In genomic region chr2:198664349-198664748, GRCh38 we compare ENCODE assay signal across 14 cellular contexts.
DNase-seq lines count a peak whose midpoint lies in the region; ATAC-seq and TF ChIP-seq lines count a peak whose summit lies in the region.
"Had no signal": no experiment of that assay in that cellular context is flagged by ENCODE, and none has a peak within 500 bp of the region (broad histone marks: within the 10 kb centered on the region; RNA-seq: fewer than 3 reads in every experiment).

No MANE protein-coding gene starts in this region.

- no peak overlapping the region for H2BK120ac ChIP-seq in IMR-90 (ENCODE audit: low read depth, low read length)

- no peaks in the 10 kb centered on the region for H3K9me3 ChIP-seq in GM23248 (ENCODE audit: low read depth)
- no peaks in the 10 kb centered on the region for H3K9me3 ChIP-seq in IMR-90 (ENCODE audit: control insufficient read depth, insufficient read depth, low read length)
- H3K9me3 ChIP-seq: A549, Caco-2, HAP-1 had no signal

- H3K27me3 ChIP-seq in GM23248 (replicated peaks; ENCODE audit: insufficient read depth) (no peaks in the 10 kb centered on the region), IMR-90 (ENCODE audit: control insufficient read depth, insufficient read depth, low read length) (no peaks in the 10 kb centered on the region)

- H3K4me1 ChIP-seq in GM23248 (ENCODE audit: insufficient read depth) (no peaks in the 10 kb centered on the region), IMR-90 (ENCODE audit: control insufficient read depth, insufficient read depth, low read length) (no peaks in the 10 kb centered on the region)
- H3K4me1 ChIP-seq: A549, Caco-2, HAP-1 had no signal

- no peak for TF ChIP-seq RAD21 in IMR-90 (IDR thresholded peaks at IDR 0.05; ENCODE audit: low read length)

- no peak overlapping the region for H3K4me2 ChIP-seq in GM23248 (ENCODE audit: unreplicated experiment)
- H3K4me2 ChIP-seq in IMR-90 (ENCODE audit: low read depth, low read length), result no peak overlapping the region
- H3K4me2 ChIP-seq: A549 had no signal

- H3K14ac ChIP-seq in IMR-90 (replicated peaks; ENCODE audit: low read depth, low read length), result no peak overlapping the region

- H2AFZ ChIP-seq in GM23248, result no peak overlapping the region
- H2AFZ ChIP-seq in IMR-90 (replicated peaks; ENCODE audit: low read length, poor library complexity), result no peak overlapping the region

- no peak for TF ChIP-seq CTCF in IMR-90 (conservative IDR thresholded peaks at IDR 0.05; ENCODE audit: low read depth, low read length)

- CTCF ChIA-PET in IMR-90 (lab: Yijun Ruan, JAX), result no interaction called here

- no peak overlapping the region for H4K8ac ChIP-seq in IMR-90 (ENCODE audit: low read depth in 2 of 2, low read length in 2 of 2)

- no peaks in the 10 kb centered on the region for H3F3A ChIP-seq in GM23248 (ENCODE audit: insufficient read depth)

- H4K20me1 ChIP-seq in GM23248 (ENCODE audit: insufficient read depth) (no peaks in the 10 kb centered on the region), IMR-90 (ENCODE audit: insufficient read depth, low read length) (no peaks in the 10 kb centered on the region)

- intact Hi-C loops in IMR-90 (cut with micrococcal nuclease), result no loop called here

- dilution Hi-C loops in IMR-90 (cut with HindIII; ENCODE audit: low sequenced_read_pairs, unreplicated experiment), result no loop called here

- H3K36me3 ChIP-seq in GM23248 (ENCODE audit: low read depth), result no peaks in the 10 kb centered on the region
- no peaks in the 10 kb centered on the region for H3K36me3 ChIP-seq in IMR-90 (ENCODE audit: control insufficient read depth, insufficient read depth, low read length)
- H3K36me3 ChIP-seq: HAP-1 had no signal

- no peaks in the 10 kb centered on the region for H3K9me1 ChIP-seq in IMR-90 (ENCODE audit: insufficient read depth, low read length)

- in situ Hi-C loops in GM23248 (cut with MboI), result loop anchor here (25.0 kb wide), 1 partner anchor 823 kb away; no protein-coding TSS in a partner anchor
- in situ Hi-C loops in IMR-90 (cut with MboI; ENCODE audit: low sequenced_read_pairs), result loop anchor here (25.0 kb wide), 1 partner anchor 823 kb away; no protein-coding TSS in a partner anchor

- no peak overlapping the region for H2BK20ac ChIP-seq in IMR-90 (ENCODE audit: low read depth, low read length)

- H3K4me3 ChIP-seq in GM23248, result no peak overlapping the region
- no peak overlapping the region for H3K4me3 ChIP-seq in IMR-90 (ENCODE audit: insufficient read depth, low read depth, low read length)
- H3K4me3 ChIP-seq: A549, HAP-1, K562 had no signal

- H3K18ac ChIP-seq in IMR-90 (ENCODE audit: low read depth, low read length), result no peak overlapping the region

- DNase-seq in GM23248 (peak; percentile 6), IMR-90 (peak; percentile 10), foreskin melanocyte (peak; percentile 6), NCI-H2227 (lab: John Stamatoyannopoulos, UW; ENCODE audit: unreplicated experiment) (no peak), SHP77 treated with DMSO at 0.1 percent for 48 hours (lab: John Stamatoyannopoulos, UW) (no peak), SIG-M5 (lab: John Stamatoyannopoulos, UW) (no peak)
- DNase-seq: AML-193; Caco-2; CD4-positive, alpha-beta T cell; GF-D8 had no signal

- no peak overlapping the region for H2AK5ac ChIP-seq in IMR-90 (ENCODE audit: low read depth, low read length)

- H3K27ac ChIP-seq in GM23248 (no peak overlapping the region), IMR-90 (ENCODE audit: insufficient read depth, low read length) (no peak overlapping the region)
- H3K27ac ChIP-seq: A549, C4-2B had no signal

- no peaks in the 10 kb centered on the region for H3K79me2 ChIP-seq in GM23248 (ENCODE audit: insufficient read depth)

- no peak overlapping the region for H2AK9ac ChIP-seq in IMR-90 (replicated peaks; ENCODE audit: low read depth, low read length, poor library complexity)

- no peak overlapping the region for H2BK15ac ChIP-seq in IMR-90 (ENCODE audit: low read depth, low read length)

- H2BK5ac ChIP-seq in IMR-90 (ENCODE audit: low read depth, low read length, poor library complexity, severe bottlenecking), result no peak overlapping the region

- H3K9ac ChIP-seq in GM23248 (no peak overlapping the region), IMR-90 (ENCODE audit: low read depth, low read length) (no peak overlapping the region)

- H3K4ac ChIP-seq in IMR-90 (ENCODE audit: low read depth, low read length), result no peak overlapping the region

- H3K79me1 ChIP-seq in IMR-90 (ENCODE audit: low read depth in 1 of 2, low read length in 2 of 2), result no peaks in the 10 kb centered on the region

- ATAC-seq in IMR-90 (ENCODE audit: low read depth), result 0 out of 2 replicates have a peak, but pooled peaks have one; percentile 32
- ATAC-seq: A549, K562 had no signal

- BruUV-seq in IMR-90 (replicated peaks; lab: Mats Ljungman, UMichigan), result no TSS peak

- H3K56ac ChIP-seq in IMR-90 (ENCODE audit: extremely low read depth, insufficient read depth, low read length), result no peak overlapping the region

- no peak overlapping the region for H4K91ac ChIP-seq in IMR-90 (ENCODE audit: insufficient read depth, low read depth, low read length)

- POLR2A ChIA-PET in IMR-90 (lab: Charles Lee; ENCODE audit: unreplicated experiment), result no interaction called here

- H4K5ac ChIP-seq in IMR-90 (ENCODE audit: low read depth, low read length), result no peak overlapping the region

- TF ChIP-seq POLR2A in IMR-90 (IDR thresholded peaks at IDR 0.05; ENCODE audit: low read depth, low read length), result no peak

- H3K23ac ChIP-seq in IMR-90 (ENCODE audit: low read depth, low read length), result no peak overlapping the region

- no peaks in the 10 kb centered on the region for H3K9me2 ChIP-seq in GM23248 (ENCODE audit: insufficient read depth)

- whole genome bisulfite sequencing in GM23248 (ENCODE audit: low coverage in 1 of 2, low lambda C conversion rate in 2 of 2, missing lambda C conversion rate in 2 of 2), 2 experiments, result 69 to 80% methylated on average over 3 of the region's 3 CpGs
- no CpG with 5 or more reads among the region's 3 CpGs for WGBS in IMR-90 (ENCODE audit: extremely low coverage in 2 of 2, insufficient read length in 1 of 2), 2 experiments

TF ChIP-seq in IMR-90, 13 proteins besides CTCF, POLR2A, EP300 and RAD21:
- no peak for TF ChIP-seq MAFK (IDR thresholded peaks at IDR 0.05; ENCODE audit: low read depth, low read length)
- TF ChIP-seq CEBPB (IDR thresholded peaks at IDR 0.05; ENCODE audit: low read depth, low read length), result no peak
- TF ChIP-seq FOS (IDR thresholded peaks at IDR 0.05; ENCODE audit: low read depth, low read length), result no peak
- no peak for TF ChIP-seq NFE2L2 (IDR thresholded peaks at IDR 0.05; ENCODE audit: low read depth, low read length)
- no peak for TF ChIP-seq USF2 (IDR thresholded peaks at IDR 0.05; ENCODE audit: low read depth, low read length)
- TF ChIP-seq CHD1 (IDR thresholded peaks at IDR 0.05; ENCODE audit: low read depth, low read length), result no peak
- TF ChIP-seq RCOR1 (IDR thresholded peaks at IDR 0.05; ENCODE audit: insufficient replicate concordance, low read length), result no peak
- TF ChIP-seq MXI1 (IDR thresholded peaks at IDR 0.05; ENCODE audit: borderline replicate concordance, low read depth, low read length), result no peak
- no peak for TF ChIP-seq SMC3 (IDR thresholded peaks at IDR 0.05; ENCODE audit: low read depth, low read length)
- TF ChIP-seq MAZ (IDR thresholded peaks at IDR 0.05; ENCODE audit: borderline replicate concordance, low read depth, low read length), result no peak
- TF ChIP-seq BHLHE40 (IDR thresholded peaks at IDR 0.05; ENCODE audit: low read depth, low read length), result no peak
- no peak for TF ChIP-seq ELK1 (IDR thresholded peaks at IDR 0.05; ENCODE audit: borderline replicate concordance, low read depth, low read length)
- TF ChIP-seq RFX5 (IDR thresholded peaks at IDR 0.05; ENCODE audit: low read depth, low read length), result no peak
TF ChIP-seq in IMR-90: peak in this region for 0.

Comparison
In these comparisons a context has a peak if more than half of its experiments do, and no peak if none do; other contexts are left out.
1. DNase-seq: peak in GM23248 (single experiment), IMR-90 (single experiment) and foreskin melanocyte (single experiment); none in NCI-H2227 (single experiment), SHP77 treated with DMSO at 0.1 percent for 48 hours (single experiment) and SIG-M5 (single experiment).